In genomic region chr5:149621415-149622098, GRCh38 we compare ENCODE assay signal across 7 cellular contexts.
"Had no signal": no experiment of that assay in that cellular context is flagged by ENCODE, and none has a peak within 500 bp of the region (broad histone marks: within the 10 kb centered on the region; RNA-seq: fewer than 3 reads in every experiment).

No MANE protein-coding gene starts in this region.

- H3K4me2 ChIP-seq: GM23338 had no signal

- ATAC-seq: GM23338 had no signal

- DNase-seq: H9, HCEC 1CT, KG1 had no signal

- H2AFZ ChIP-seq: GM23338 had no signal

- FAIRE-seq: H1, H54, HTR-8/SVneo had no signal

- H3K4me3 ChIP-seq: GM23338 had no signal
